In the genomic region with DNA sequence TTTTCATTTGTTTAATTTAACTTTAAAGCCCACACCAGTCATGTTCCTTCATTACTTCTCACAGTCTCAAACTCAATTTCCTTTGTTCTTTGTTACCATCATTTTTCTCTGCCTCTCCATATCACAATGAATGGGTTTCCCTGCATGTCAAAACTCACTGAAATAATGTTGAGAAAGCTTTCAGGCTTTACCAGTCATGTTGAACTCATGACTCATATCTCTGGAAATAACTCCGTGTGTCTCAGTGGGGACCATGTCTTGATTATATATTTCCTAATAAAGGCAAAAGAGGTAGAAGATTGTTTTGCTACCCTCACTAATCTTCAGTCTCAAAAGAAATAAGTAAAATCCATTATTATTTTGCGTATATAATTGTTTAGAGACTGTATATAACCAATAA, we compare ENCODE assay signal across 14 cellular contexts.
DNase-seq lines count a peak whose midpoint lies in the region; ATAC-seq and TF ChIP-seq lines count a peak whose summit lies in the region.
"Had no signal": no experiment of that assay in that cellular context is flagged by ENCODE, and none has a peak within 500 bp of the region (broad histone marks: within the 10 kb centered on the region; RNA-seq: fewer than 3 reads in every experiment).

No MANE protein-coding gene starts in this region.

- H3K27ac ChIP-seq in ovary, result no peak overlapping the region

- no peak for TF ChIP-seq EP300 in ovary (IDR thresholded peaks at IDR 0.05)

- no peaks in the 10 kb centered on the region for H3K9me3 ChIP-seq in ovary

- ATAC-seq in sciatic nerve, result peak; percentile 79
- ATAC-seq: HCT116 had no signal

- no peaks in the 10 kb centered on the region for H3K27me3 ChIP-seq in ovary

- 24 to 39% (median 25%) methylated on average over 2 of the region's 2 CpGs for WGBS in ovary, 3 donors

- H3K4me3 ChIP-seq in ovary, result no peak overlapping the region
- H3K4me3 ChIP-seq: lung had no signal

- peaks cover 2% of the 10 kb centered on the region for H3K4me1 ChIP-seq in ovary (ENCODE audit: insufficient read depth)

- TF ChIP-seq CTCF in ovary (IDR thresholded peaks at IDR 0.05), result no peak

- intact Hi-C loops in sciatic nerve (cut with DNase I), result no loop called here
- intact Hi-C loops in ovary (cut with DNase I), result no loop called here

- no peaks in the 10 kb centered on the region for H3K36me3 ChIP-seq in ovary

- TF ChIP-seq POLR2A in ovary (IDR thresholded peaks at IDR 0.05), result no peak

- peak; percentile 60 for DNase-seq in GM03348 (ENCODE audit: low spot score)
- peak; percentile 86 for DNase-seq in amniotic epithelial cell (ENCODE audit: low read depth)
- DNase-seq in fibroblast of the conjunctiva (ENCODE audit: low read depth), result peak; percentile 51
- DNase-seq in sciatic nerve (ENCODE audit: low spot score), result no peak
- no peak for DNase-seq in medulla oblongata (ENCODE audit: extremely low spot score)
- no peak for DNase-seq in NCI-H2171 (lab: John Stamatoyannopoulos, UW)
- no peak for DNase-seq in mucosa of gallbladder (ENCODE audit: low spot score)
- no peak for DNase-seq in ovary
- DNase-seq: anterior cingulate cortex; CD4-positive, alpha-beta memory T cell; Kasumi-1; retina had no signal

Comparison
In these comparisons a context has a peak if more than half of its experiments do, and no peak if none do; other contexts are left out.
1. DNase-seq: peak in GM03348 (single experiment), amniotic epithelial cell (single experiment) and fibroblast of the conjunctiva (single experiment); none in sciatic nerve (single experiment), medulla oblongata (single experiment), NCI-H2171 (single experiment), mucosa of gallbladder (single experiment) and ovary (0 of 5).